ENCODE assay signal across 1 cellular context in the genomic region with DNA sequence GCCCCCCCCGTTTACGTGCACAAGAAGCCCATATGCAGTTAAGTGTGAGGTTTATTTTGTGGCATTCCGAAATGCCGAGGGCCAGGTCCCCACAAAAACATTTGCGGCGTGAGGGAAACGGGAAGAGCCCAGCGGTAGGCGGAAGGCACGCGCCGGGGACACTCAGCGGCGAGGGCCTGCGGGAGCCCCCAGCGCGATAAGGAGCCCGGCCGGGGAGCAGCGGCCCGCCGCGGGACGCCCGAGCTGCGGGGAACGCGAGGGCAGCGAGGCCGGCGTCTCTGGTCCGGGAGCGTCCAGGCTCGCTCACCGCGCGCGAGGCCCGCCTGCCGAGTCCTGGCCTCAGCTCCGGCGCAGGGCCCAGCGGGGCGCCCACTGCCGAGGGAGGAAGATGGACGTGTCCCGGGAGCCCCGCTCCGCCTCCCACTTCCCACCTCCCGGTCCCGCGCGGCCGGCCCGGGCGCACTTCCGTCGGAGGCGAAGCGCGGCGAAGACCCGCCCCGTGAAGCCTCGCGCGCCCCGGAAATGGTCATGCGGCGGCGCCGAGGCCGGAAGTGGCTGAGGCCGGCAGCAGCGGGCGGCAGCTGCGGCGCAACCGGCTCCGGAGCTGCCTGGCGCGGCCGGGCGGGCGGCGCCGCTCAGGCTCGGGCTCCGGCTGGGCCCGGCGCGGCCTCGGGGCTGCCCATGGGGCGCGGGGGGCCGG.
A peak's percentile ranks its signal among the peaks of the same experiment; 100 is the strongest.
TF ChIP-seq lines count a peak whose summit lies in the region.

A gene with protein sequence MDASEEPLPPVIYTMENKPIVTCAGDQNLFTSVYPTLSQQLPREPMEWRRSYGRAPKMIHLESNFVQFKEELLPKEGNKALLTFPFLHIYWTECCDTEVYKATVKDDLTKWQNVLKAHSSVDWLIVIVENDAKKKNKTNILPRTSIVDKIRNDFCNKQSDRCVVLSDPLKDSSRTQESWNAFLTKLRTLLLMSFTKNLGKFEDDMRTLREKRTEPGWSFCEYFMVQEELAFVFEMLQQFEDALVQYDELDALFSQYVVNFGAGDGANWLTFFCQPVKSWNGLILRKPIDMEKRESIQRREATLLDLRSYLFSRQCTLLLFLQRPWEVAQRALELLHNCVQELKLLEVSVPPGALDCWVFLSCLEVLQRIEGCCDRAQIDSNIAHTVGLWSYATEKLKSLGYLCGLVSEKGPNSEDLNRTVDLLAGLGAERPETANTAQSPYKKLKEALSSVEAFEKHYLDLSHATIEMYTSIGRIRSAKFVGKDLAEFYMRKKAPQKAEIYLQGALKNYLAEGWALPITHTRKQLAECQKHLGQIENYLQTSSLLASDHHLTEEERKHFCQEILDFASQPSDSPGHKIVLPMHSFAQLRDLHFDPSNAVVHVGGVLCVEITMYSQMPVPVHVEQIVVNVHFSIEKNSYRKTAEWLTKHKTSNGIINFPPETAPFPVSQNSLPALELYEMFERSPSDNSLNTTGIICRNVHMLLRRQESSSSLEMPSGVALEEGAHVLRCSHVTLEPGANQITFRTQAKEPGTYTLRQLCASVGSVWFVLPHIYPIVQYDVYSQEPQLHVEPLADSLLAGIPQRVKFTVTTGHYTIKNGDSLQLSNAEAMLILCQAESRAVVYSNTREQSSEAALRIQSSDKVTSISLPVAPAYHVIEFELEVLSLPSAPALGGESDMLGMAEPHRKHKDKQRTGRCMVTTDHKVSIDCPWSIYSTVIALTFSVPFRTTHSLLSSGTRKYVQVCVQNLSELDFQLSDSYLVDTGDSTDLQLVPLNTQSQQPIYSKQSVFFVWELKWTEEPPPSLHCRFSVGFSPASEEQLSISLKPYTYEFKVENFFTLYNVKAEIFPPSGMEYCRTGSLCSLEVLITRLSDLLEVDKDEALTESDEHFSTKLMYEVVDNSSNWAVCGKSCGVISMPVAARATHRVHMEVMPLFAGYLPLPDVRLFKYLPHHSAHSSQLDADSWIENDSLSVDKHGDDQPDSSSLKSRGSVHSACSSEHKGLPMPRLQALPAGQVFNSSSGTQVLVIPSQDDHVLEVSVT (plus strand): TSS at position 536 of the 700 bp plus-strand sequence. CDS start 185 bp downstream, outside the sequence.

TF ChIP-seq in HepG2, 621 proteins besides CTCF, POLR2A, EP300 and RAD21 (continued from another document and continues in another):
- TF ChIP-seq, protein P1, sequence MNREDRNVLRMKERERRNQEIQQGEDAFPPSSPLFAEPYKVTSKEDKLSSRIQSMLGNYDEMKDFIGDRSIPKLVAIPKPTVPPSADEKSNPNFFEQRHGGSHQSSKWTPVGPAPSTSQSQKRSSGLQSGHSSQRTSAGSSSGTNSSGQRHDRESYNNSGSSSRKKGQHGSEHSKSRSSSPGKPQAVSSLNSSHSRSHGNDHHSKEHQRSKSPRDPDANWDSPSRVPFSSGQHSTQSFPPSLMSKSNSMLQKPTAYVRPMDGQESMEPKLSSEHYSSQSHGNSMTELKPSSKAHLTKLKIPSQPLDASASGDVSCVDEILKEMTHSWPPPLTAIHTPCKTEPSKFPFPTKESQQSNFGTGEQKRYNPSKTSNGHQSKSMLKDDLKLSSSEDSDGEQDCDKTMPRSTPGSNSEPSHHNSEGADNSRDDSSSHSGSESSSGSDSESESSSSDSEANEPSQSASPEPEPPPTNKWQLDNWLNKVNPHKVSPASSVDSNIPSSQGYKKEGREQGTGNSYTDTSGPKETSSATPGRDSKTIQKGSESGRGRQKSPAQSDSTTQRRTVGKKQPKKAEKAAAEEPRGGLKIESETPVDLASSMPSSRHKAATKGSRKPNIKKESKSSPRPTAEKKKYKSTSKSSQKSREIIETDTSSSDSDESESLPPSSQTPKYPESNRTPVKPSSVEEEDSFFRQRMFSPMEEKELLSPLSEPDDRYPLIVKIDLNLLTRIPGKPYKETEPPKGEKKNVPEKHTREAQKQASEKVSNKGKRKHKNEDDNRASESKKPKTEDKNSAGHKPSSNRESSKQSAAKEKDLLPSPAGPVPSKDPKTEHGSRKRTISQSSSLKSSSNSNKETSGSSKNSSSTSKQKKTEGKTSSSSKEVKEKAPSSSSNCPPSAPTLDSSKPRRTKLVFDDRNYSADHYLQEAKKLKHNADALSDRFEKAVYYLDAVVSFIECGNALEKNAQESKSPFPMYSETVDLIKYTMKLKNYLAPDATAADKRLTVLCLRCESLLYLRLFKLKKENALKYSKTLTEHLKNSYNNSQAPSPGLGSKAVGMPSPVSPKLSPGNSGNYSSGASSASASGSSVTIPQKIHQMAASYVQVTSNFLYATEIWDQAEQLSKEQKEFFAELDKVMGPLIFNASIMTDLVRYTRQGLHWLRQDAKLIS (CRISPR knock-in tag; IDR thresholded peaks at IDR 0.05), result no peak
- TF ChIP-seq TBL1XR1 (IDR thresholded peaks at IDR 0.05; ENCODE audit: borderline replicate concordance, low read length, partially characterized antibody), result no peak
- peak; percentile 55; the same call in 1 of the 2 replicates for TF ChIP-seq ELF1 (CRISPR knock-in tag; IDR thresholded peaks at IDR 0.05)
- TF ChIP-seq ZFX (CRISPR knock-in tag; IDR thresholded peaks at IDR 0.05; ENCODE audit: low read depth), result peak; percentile 84
- TF ChIP-seq ZNF83 (CRISPR knock-in tag; IDR thresholded peaks at IDR 0.05; ENCODE audit: borderline replicate concordance), result no peak
- no peak for TF ChIP-seq ZNF253 (CRISPR knock-in tag; IDR thresholded peaks at IDR 0.05; ENCODE audit: borderline replicate concordance)
- TF ChIP-seq GZF1 (CRISPR knock-in tag; IDR thresholded peaks at IDR 0.05), result no peak
- no peak for TF ChIP-seq NFE2L2 (IDR thresholded peaks at IDR 0.05; ENCODE audit: low read length)
- no peak for TF ChIP-seq ZKSCAN8 (CRISPR knock-in tag; IDR thresholded peaks at IDR 0.05; ENCODE audit: borderline replicate concordance)
- TF ChIP-seq, protein P2, sequence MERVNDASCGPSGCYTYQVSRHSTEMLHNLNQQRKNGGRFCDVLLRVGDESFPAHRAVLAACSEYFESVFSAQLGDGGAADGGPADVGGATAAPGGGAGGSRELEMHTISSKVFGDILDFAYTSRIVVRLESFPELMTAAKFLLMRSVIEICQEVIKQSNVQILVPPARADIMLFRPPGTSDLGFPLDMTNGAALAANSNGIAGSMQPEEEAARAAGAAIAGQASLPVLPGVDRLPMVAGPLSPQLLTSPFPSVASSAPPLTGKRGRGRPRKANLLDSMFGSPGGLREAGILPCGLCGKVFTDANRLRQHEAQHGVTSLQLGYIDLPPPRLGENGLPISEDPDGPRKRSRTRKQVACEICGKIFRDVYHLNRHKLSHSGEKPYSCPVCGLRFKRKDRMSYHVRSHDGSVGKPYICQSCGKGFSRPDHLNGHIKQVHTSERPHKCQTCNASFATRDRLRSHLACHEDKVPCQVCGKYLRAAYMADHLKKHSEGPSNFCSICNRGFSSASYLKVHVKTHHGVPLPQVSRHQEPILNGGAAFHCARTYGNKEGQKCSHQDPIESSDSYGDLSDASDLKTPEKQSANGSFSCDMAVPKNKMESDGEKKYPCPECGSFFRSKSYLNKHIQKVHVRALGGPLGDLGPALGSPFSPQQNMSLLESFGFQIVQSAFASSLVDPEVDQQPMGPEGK (CRISPR knock-in tag; IDR thresholded peaks at IDR 0.05), result no peak; the same call in 1 of the 2 replicates
- no peak for TF ChIP-seq THYN1 (CRISPR knock-in tag; IDR thresholded peaks at IDR 0.05; ENCODE audit: borderline replicate concordance, low read depth)
- TF ChIP-seq, protein P3, sequence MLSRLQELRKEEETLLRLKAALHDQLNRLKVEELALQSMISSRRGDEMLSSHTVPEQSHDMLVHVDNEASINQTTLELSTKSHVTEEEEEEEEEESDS (CRISPR knock-in tag; IDR thresholded peaks at IDR 0.05; ENCODE audit: borderline replicate concordance), result no peak
- no peak for TF ChIP-seq KMT2B (CRISPR knock-in tag; IDR thresholded peaks at IDR 0.05)
- TF ChIP-seq, protein P4, sequence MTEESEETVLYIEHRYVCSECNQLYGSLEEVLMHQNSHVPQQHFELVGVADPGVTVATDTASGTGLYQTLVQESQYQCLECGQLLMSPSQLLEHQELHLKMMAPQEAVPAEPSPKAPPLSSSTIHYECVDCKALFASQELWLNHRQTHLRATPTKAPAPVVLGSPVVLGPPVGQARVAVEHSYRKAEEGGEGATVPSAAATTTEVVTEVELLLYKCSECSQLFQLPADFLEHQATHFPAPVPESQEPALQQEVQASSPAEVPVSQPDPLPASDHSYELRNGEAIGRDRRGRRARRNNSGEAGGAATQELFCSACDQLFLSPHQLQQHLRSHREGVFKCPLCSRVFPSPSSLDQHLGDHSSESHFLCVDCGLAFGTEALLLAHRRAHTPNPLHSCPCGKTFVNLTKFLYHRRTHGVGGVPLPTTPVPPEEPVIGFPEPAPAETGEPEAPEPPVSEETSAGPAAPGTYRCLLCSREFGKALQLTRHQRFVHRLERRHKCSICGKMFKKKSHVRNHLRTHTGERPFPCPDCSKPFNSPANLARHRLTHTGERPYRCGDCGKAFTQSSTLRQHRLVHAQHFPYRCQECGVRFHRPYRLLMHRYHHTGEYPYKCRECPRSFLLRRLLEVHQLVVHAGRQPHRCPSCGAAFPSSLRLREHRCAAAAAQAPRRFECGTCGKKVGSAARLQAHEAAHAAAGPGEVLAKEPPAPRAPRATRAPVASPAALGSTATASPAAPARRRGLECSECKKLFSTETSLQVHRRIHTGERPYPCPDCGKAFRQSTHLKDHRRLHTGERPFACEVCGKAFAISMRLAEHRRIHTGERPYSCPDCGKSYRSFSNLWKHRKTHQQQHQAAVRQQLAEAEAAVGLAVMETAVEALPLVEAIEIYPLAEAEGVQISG (CRISPR knock-in tag; IDR thresholded peaks at IDR 0.05), result peak; percentile 84
- TF ChIP-seq SYNCRIP (IDR thresholded peaks at IDR 0.05; ENCODE audit: insufficient read depth, low read depth, low read length), result no peak
- TF ChIP-seq SIN3B (IDR thresholded peaks at IDR 0.05; ENCODE audit: low read length), result no peak; the same call in 1 of the 2 replicates
- TF ChIP-seq MBNL3 (CRISPR knock-in tag; conservative IDR thresholded peaks at IDR 0.05), result no peak
- TF ChIP-seq AGO1 (IDR thresholded peaks at IDR 0.05; ENCODE audit: low read depth, low read length, poor library complexity, severe bottlenecking), result no peak
- TF ChIP-seq, protein P5, sequence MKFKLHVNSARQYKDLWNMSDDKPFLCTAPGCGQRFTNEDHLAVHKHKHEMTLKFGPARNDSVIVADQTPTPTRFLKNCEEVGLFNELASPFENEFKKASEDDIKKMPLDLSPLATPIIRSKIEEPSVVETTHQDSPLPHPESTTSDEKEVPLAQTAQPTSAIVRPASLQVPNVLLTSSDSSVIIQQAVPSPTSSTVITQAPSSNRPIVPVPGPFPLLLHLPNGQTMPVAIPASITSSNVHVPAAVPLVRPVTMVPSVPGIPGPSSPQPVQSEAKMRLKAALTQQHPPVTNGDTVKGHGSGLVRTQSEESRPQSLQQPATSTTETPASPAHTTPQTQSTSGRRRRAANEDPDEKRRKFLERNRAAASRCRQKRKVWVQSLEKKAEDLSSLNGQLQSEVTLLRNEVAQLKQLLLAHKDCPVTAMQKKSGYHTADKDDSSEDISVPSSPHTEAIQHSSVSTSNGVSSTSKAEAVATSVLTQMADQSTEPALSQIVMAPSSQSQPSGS (CRISPR knock-in tag; IDR thresholded peaks at IDR 0.05), result no peak; the same call in 1 of the 2 replicates
- TF ChIP-seq PITX1 (CRISPR knock-in tag; IDR thresholded peaks at IDR 0.05), result no peak
- TF ChIP-seq, protein P6, sequence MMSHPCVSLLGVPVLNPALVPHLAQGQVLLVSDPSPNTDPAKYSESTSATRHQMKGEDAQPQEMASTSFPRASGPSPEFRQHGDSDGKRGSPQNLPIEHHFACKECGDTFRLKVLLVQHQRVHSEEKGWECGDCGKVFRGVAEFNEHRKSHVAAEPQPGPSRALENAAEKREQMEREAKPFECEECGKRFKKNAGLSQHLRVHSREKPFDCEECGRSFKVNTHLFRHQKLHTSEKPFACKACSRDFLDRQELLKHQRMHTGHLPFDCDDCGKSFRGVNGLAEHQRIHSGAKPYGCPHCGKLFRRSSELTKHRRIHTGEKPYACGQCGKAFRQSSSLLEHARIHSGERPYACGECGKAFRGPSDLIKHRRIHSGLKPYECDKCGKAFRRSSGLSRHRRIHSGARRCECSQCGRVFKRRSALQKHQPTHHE (CRISPR knock-in tag; IDR thresholded peaks at IDR 0.05; ENCODE audit: borderline replicate concordance), result no peak
- TF ChIP-seq ZNF747 (CRISPR knock-in tag; IDR thresholded peaks at IDR 0.05; ENCODE audit: borderline replicate concordance), result no peak
- TF ChIP-seq JDP2 (CRISPR knock-in tag; IDR thresholded peaks at IDR 0.05; ENCODE audit: borderline replicate concordance), result no peak; the same call in 1 of the 2 replicates
- TF ChIP-seq, protein P7, sequence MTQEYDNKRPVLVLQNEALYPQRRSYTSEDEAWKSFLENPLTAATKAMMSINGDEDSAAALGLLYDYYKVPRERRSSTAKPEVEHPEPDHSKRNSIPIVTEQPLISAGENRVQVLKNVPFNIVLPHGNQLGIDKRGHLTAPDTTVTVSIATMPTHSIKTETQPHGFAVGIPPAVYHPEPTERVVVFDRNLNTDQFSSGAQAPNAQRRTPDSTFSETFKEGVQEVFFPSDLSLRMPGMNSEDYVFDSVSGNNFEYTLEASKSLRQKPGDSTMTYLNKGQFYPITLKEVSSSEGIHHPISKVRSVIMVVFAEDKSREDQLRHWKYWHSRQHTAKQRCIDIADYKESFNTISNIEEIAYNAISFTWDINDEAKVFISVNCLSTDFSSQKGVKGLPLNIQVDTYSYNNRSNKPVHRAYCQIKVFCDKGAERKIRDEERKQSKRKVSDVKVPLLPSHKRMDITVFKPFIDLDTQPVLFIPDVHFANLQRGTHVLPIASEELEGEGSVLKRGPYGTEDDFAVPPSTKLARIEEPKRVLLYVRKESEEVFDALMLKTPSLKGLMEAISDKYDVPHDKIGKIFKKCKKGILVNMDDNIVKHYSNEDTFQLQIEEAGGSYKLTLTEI (CRISPR knock-in tag; conservative IDR thresholded peaks at IDR 0.05), result no peak
- 0 out of 2 replicates have a peak, but pooled peaks have one; percentile 18 for TF ChIP-seq RFXAP (CRISPR knock-in tag; IDR thresholded peaks at IDR 0.05; ENCODE audit: borderline replicate concordance)
- no peak for TF ChIP-seq HNRNPL (IDR thresholded peaks at IDR 0.05; ENCODE audit: low read depth, low read length)
- TF ChIP-seq ISX (CRISPR knock-in tag; conservative IDR thresholded peaks at IDR 0.05), result no peak
- TF ChIP-seq, protein P8, sequence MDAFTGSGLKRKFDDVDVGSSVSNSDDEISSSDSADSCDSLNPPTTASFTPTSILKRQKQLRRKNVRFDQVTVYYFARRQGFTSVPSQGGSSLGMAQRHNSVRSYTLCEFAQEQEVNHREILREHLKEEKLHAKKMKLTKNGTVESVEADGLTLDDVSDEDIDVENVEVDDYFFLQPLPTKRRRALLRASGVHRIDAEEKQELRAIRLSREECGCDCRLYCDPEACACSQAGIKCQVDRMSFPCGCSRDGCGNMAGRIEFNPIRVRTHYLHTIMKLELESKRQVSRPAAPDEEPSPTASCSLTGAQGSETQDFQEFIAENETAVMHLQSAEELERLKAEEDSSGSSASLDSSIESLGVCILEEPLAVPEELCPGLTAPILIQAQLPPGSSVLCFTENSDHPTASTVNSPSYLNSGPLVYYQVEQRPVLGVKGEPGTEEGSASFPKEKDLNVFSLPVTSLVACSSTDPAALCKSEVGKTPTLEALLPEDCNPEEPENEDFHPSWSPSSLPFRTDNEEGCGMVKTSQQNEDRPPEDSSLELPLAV (CRISPR knock-in tag; conservative IDR thresholded peaks at IDR 0.05; ENCODE audit: low read depth), result no peak
- TF ChIP-seq ZNF878 (CRISPR knock-in tag; IDR thresholded peaks at IDR 0.05), result no peak
- no peak for TF ChIP-seq ZNF235 (CRISPR knock-in tag; IDR thresholded peaks at IDR 0.05; ENCODE audit: borderline replicate concordance)
- peak; percentile 83 for TF ChIP-seq SAP130 (CRISPR knock-in tag; IDR thresholded peaks at IDR 0.05; ENCODE audit: low read depth)
- TF ChIP-seq PCBP1 (IDR thresholded peaks at IDR 0.05; ENCODE audit: borderline replicate concordance, low read depth, low read length), result no peak
- TF ChIP-seq ZC3H4 (CRISPR knock-in tag; IDR thresholded peaks at IDR 0.05; ENCODE audit: borderline replicate concordance), result no peak
- TF ChIP-seq RFX1 (IDR thresholded peaks at IDR 0.05), result no peak
- no peak for TF ChIP-seq U2AF1 (optimal IDR thresholded peaks at IDR 0.05; ENCODE audit: low read depth, low read length)
